29 cellular contexts compared by ENCODE assay signal in genomic region chr18:35918564-35918963, GRCh38.
"Had no signal": no experiment of that assay in that cellular context is flagged by ENCODE, and none has a peak within 500 bp of the region (broad histone marks: within the 10 kb centered on the region; RNA-seq: fewer than 3 reads in every experiment).

No MANE protein-coding gene starts in this region.

- H3K27me3 ChIP-seq: brain microvascular endothelial cell, foreskin keratinocyte, gastrocnemius medialis had no signal

- H3K27ac ChIP-seq: brain microvascular endothelial cell, coronary artery, dorsolateral prefrontal cortex, foreskin keratinocyte, gastrocnemius medialis, heart left ventricle had no signal

- H3K4me1 ChIP-seq: gastrocnemius medialis, heart left ventricle had no signal

- FAIRE-seq: astrocyte, bronchial epithelial cell had no signal

- DNase-seq: activated CD4-positive, alpha-beta memory T cell treated with anti-CD3 and anti-CD28 coated beads for 36 hours; activated CD4-positive, alpha-beta T cell treated with anti-CD3 and anti-CD28 coated beads for 36 hours; activated CD4-positive, alpha-beta T cell treated with anti-CD3 and anti-CD28 coated beads, Interleukin-2, amount 10 ng/mL, durations not matched to agents 24 days and 14 days; activated CD4-positive, CD25-positive, alpha-beta regulatory T cell; activated CD4-positive, CD25-positive, alpha-beta regulatory T cell treated with anti-CD3 and anti-CD28 coated beads, Interleukin-2, amount 50 U/mL, for 72 hours; activated CD8-positive, alpha-beta memory T cell treated with anti-CD3 and anti-CD28 coated beads, Interleukin-2, amount 10 ng/mL, durations not matched to agents 7 days and 5 days; activated CD8-positive, alpha-beta memory T cell treated with anti-CD3 and anti-CD28 coated beads, Interleukin-2, amount 50 U/mL, for 4 hours; activated CD8-positive, alpha-beta T cell treated with anti-CD3 and anti-CD28 coated beads, Interleukin-2, amount 10 ng/mL, durations not matched to agents 7 days and 5 days; activated gamma-delta T cell; activated naive CD4-positive, alpha-beta T cell; activated naive CD4-positive, alpha-beta T cell treated with anti-CD3 and anti-CD28 coated beads, Interleukin-2, amount 10 ng/mL, durations not matched to agents 7 days and 5 days; activated naive CD8-positive, alpha-beta T cell treated with anti-CD3 and anti-CD28 coated beads, Interleukin-2, amount 10 ng/mL, durations not matched to agents 7 days and 5 days; activated T-cell treated with anti-CD3 and anti-CD28 coated beads, Interleukin-2, amount 50 U/mL, for 1 hour; activated T-cell treated with anti-CD3 and anti-CD28 coated beads, Interleukin-2, amount 50 U/mL, for 48 hours; brain microvascular endothelial cell; dorsolateral prefrontal cortex; effector memory CD4-positive, alpha-beta T cell; endodermal cell; foreskin keratinocyte; gastrocnemius medialis; glutamatergic neuron; heart left ventricle; T-cell; T-helper 9 cell had no signal

- H3K36me3 ChIP-seq: brain microvascular endothelial cell, gastrocnemius medialis, heart left ventricle had no signal

- H3K4me3 ChIP-seq: coronary artery, dorsolateral prefrontal cortex, gastrocnemius medialis, heart left ventricle had no signal

- ATAC-seq: activated CD4-positive, alpha-beta T cell treated with anti-CD3 and anti-CD28 coated beads for 36 hours; activated CD8-positive, alpha-beta memory T cell treated with anti-CD3 and anti-CD28 coated beads, Interleukin-2, amount 10 ng/mL, durations not matched to agents 7 days and 5 days; activated CD8-positive, alpha-beta T cell treated with anti-CD3 and anti-CD28 coated beads, Interleukin-2, amount 10 ng/mL, durations not matched to agents 7 days and 5 days; activated naive CD4-positive, alpha-beta T cell treated with anti-CD3 and anti-CD28 coated beads, Interleukin-2, amount 50 U/mL, for 72 hours; esophagus mucosa; foreskin keratinocyte; gastrocnemius medialis; heart left ventricle; T-cell had no signal

- H3K9me3 ChIP-seq: gastrocnemius medialis, heart left ventricle had no signal
